In genomic region chr5:143244000-143244736, GRCh38 we compare ENCODE assay signal across 9 cellular contexts.
DNase-seq lines count a peak whose midpoint lies in the region; ATAC-seq and TF ChIP-seq lines count a peak whose summit lies in the region.
"Had no signal": no experiment of that assay in that cellular context is flagged by ENCODE, and none has a peak within 500 bp of the region (broad histone marks: within the 10 kb centered on the region; RNA-seq: fewer than 3 reads in every experiment).

No MANE protein-coding gene starts in this region.

- no peaks in the 10 kb centered on the region for H3K27me3 Mint-ChIP-seq in WTC11 (ENCODE audit: low read depth)
- no peaks in the 10 kb centered on the region for H3K27me3 Mint-ChIP-seq in activated naive CD4-positive, alpha-beta T cell treated with anti-CD3 and anti-CD28 coated beads for 36 hours (ENCODE audit: low read depth)

- peaks cover 8% of the 10 kb centered on the region for H3K4me1 Mint-ChIP-seq in WTC11
- H3K4me1 Mint-ChIP-seq in activated naive CD4-positive, alpha-beta T cell treated with anti-CD3 and anti-CD28 coated beads for 36 hours (ENCODE audit: low read depth), result no peaks in the 10 kb centered on the region

- H3K27me3 ChIP-seq in PC-9 (ENCODE audit: insufficient read depth, low read depth) (no peaks in the 10 kb centered on the region), esophagus (ENCODE audit: control insufficient read depth in 1 of 2, insufficient read depth in 2 of 2, low read length in 2 of 2) (no peaks in the 10 kb centered on the region)

- TF ChIP-seq CTCF in PC-9 (conservative IDR thresholded peaks at IDR 0.05) (no peak), WTC11 (IDR thresholded peaks at IDR 0.05) (no peak)

- H3K36me3 Mint-ChIP-seq in WTC11, result no peaks in the 10 kb centered on the region
- H3K36me3 Mint-ChIP-seq in activated naive CD4-positive, alpha-beta T cell treated with anti-CD3 and anti-CD28 coated beads for 36 hours (ENCODE audit: low read depth), result no peaks in the 10 kb centered on the region

- CTCF ChIA-PET in PC-9 (lab: Charles Lee), result no interaction called here
- CTCF ChIA-PET in WTC11 (lab: Charles Lee), result no interaction called here
- CTCF ChIA-PET in activated naive CD4-positive, alpha-beta T cell treated with anti-CD3 and anti-CD28 coated beads for 36 hours (lab: Charles Lee), result no interaction called here

- in situ Hi-C loops in ACHN (cut with HindIII; ENCODE audit: low pct_ligation_motif_present, low pct_unique_long_range_greater_than_20kb, low sequenced_read_pairs), result no loop called here

- peak; percentile 97 for DNase-seq in ACHN
- DNase-seq in PC-9, result peak; percentile 84 to 97
- DNase-seq in myocyte (ENCODE audit: low read depth), result peak; percentile 99
- no peak for DNase-seq in WTC11 (ENCODE audit: low spot score)
- no peak for DNase-seq in activated naive CD4-positive, alpha-beta T cell treated with anti-CD3 and anti-CD28 coated beads for 36 hours
- no peak for DNase-seq in activated T-cell treated with anti-CD3 and anti-CD28 coated beads, Interleukin-2, amount 50 U/mL, for 48 hours
- DNase-seq: DND-41 had no signal

- H3K4me2 ChIP-seq in PC-9, result peak overlapping the region; percentile 77

- no peak for ATAC-seq in WTC11
- no peak for ATAC-seq in GM19463 (IDR thresholded peaks at IDR 0.05; ENCODE audit: unreplicated experiment)

- no peaks in the 10 kb centered on the region for H3K79me2 ChIP-seq in PC-9 (ENCODE audit: low read depth)

- H3K27ac Mint-ChIP-seq in WTC11, result no peak overlapping the region
- no peak overlapping the region for H3K27ac Mint-ChIP-seq in activated naive CD4-positive, alpha-beta T cell treated with anti-CD3 and anti-CD28 coated beads for 36 hours

- no peaks in the 10 kb centered on the region for H4K20me1 ChIP-seq in PC-9 (ENCODE audit: insufficient read depth)

- H3K27ac ChIP-seq in PC-9, result peak overlapping the region; percentile 91
- peak overlapping the region; percentile 66 to 69 for H3K27ac ChIP-seq in esophagus (ENCODE audit: low read depth in 2 of 2, low read length in 1 of 2)

- POLR2A ChIA-PET in PC-9 (lab: Charles Lee; ENCODE audit: unreplicated experiment), result interaction anchor here (0.5 to 0.6 kb wide), 2 partner anchors 55 to 70 kb away, joined by 3 read pairs; no protein-coding TSS in a partner anchor
- POLR2A ChIA-PET in WTC11 (lab: Charles Lee), result no interaction called here

- H3K36me3 ChIP-seq in PC-9 (ENCODE audit: low read depth), result no peaks in the 10 kb centered on the region
- H3K36me3 ChIP-seq in esophagus (ENCODE audit: control insufficient read depth in 2 of 2, insufficient read depth in 2 of 2, low read length in 1 of 2), result no peaks in the 10 kb centered on the region

- peaks cover 68% of the 10 kb centered on the region for H3K4me1 ChIP-seq in PC-9 (replicated peaks; ENCODE audit: insufficient read depth)
- H3K4me1 ChIP-seq in esophagus (ENCODE audit: control insufficient read depth in 2 of 2, insufficient read depth in 2 of 2, low read length in 1 of 2), result peaks cover 2 to 5% of the 10 kb centered on the region in 2 donors

- no peak overlapping the region for H3K4me3 Mint-ChIP-seq in WTC11
- H3K4me3 Mint-ChIP-seq in activated naive CD4-positive, alpha-beta T cell treated with anti-CD3 and anti-CD28 coated beads for 36 hours, result no peak overlapping the region

- H3K9me2 ChIP-seq in PC-9 (ENCODE audit: insufficient read depth), result no peaks in the 10 kb centered on the region

- peak overlapping the region; percentile 50 for H2AFZ ChIP-seq in PC-9

- H3K9me3 ChIP-seq in PC-9 (ENCODE audit: insufficient read depth, low read depth) (no peaks in the 10 kb centered on the region; the same call in 1 of the 2 replicates), esophagus (ENCODE audit: control insufficient read depth in 2 of 2, insufficient read depth in 1 of 2, low read depth in 1 of 2, low read length in 1 of 2) (no peaks in the 10 kb centered on the region)

- 49 to 56% methylated on average over 16 of the region's 16 CpGs for WGBS in esophagus, 2 donors

- TSS peak; percentile 77 for BruUV-seq in PC-9 (replicated peaks; lab: Mats Ljungman, UMichigan)

- H3K4me3 ChIP-seq in PC-9 (peak overlapping the region; percentile 43; the same call in 1 of the 2 replicates), esophagus (ENCODE audit: low read depth in 1 of 2, low read length in 2 of 2) (no peak overlapping the region)

- H3F3A ChIP-seq in PC-9 (ENCODE audit: insufficient read depth, low read depth), result peaks cover 44% of the 10 kb centered on the region

- H3K9me3 Mint-ChIP-seq in WTC11, result peaks cover 23% of the 10 kb centered on the region
- H3K9me3 Mint-ChIP-seq in activated naive CD4-positive, alpha-beta T cell treated with anti-CD3 and anti-CD28 coated beads for 36 hours, result peaks cover 11% of the 10 kb centered on the region

- intact Hi-C loops in PC-9 (cut with micrococcal nuclease; ENCODE audit: unreplicated experiment), result loop anchor here (1.0 to 10.0 kb wide), 6 partner anchors 67 to 411 kb away; no protein-coding TSS in a partner anchor
- intact Hi-C loops in activated naive CD4-positive, alpha-beta T cell treated with anti-CD3 and anti-CD28 coated beads for 36 hours (cut with micrococcal nuclease), result no loop called here

TF ChIP-seq in WTC11, 78 proteins besides CTCF, POLR2A, EP300 and RAD21 (continues in another document):
- TF ChIP-seq OVOL2 (CRISPR knock-in tag; IDR thresholded peaks at IDR 0.05; ENCODE audit: borderline replicate concordance) (no peak), ZNF532 (CRISPR knock-in tag; IDR thresholded peaks at IDR 0.05; ENCODE audit: borderline replicate concordance) (no peak), TCF7 (CRISPR knock-in tag; IDR thresholded peaks at IDR 0.05; ENCODE audit: low read depth) (no peak), ERG (CRISPR knock-in tag; IDR thresholded peaks at IDR 0.05) (no peak), NR2C2 (CRISPR knock-in tag; IDR thresholded peaks at IDR 0.05) (no peak), NFE2L1 (CRISPR knock-in tag; IDR thresholded peaks at IDR 0.05) (no peak), NR3C1 (CRISPR knock-in tag; conservative IDR thresholded peaks at IDR 0.05; ENCODE audit: low read depth) (no peak), SMAD4 (CRISPR knock-in tag; IDR thresholded peaks at IDR 0.05) (no peak), ATF3 (CRISPR knock-in tag; conservative IDR thresholded peaks at IDR 0.05) (no peak), ZBTB21 (CRISPR knock-in tag; IDR thresholded peaks at IDR 0.05; ENCODE audit: borderline replicate concordance) (no peak)
- TF ChIP-seq, protein P1, sequence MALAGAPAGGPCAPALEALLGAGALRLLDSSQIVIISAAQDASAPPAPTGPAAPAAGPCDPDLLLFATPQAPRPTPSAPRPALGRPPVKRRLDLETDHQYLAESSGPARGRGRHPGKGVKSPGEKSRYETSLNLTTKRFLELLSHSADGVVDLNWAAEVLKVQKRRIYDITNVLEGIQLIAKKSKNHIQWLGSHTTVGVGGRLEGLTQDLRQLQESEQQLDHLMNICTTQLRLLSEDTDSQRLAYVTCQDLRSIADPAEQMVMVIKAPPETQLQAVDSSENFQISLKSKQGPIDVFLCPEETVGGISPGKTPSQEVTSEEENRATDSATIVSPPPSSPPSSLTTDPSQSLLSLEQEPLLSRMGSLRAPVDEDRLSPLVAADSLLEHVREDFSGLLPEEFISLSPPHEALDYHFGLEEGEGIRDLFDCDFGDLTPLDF (CRISPR knock-in tag; IDR thresholded peaks at IDR 0.05), result no peak

Comparison
In these comparisons a context has a peak if more than half of its experiments do, and no peak if none do; other contexts are left out.
1. DNase-seq: peak in ACHN (single experiment), PC-9 (2 of 2) and myocyte (single experiment); none in WTC11 (single experiment), activated naive CD4-positive, alpha-beta T cell treated with anti-CD3 and anti-CD28 coated beads for 36 hours (single experiment) and activated T-cell treated with anti-CD3 and anti-CD28 coated beads, Interleukin-2, amount 50 U/mL, for 48 hours (0 of 2).